In genomic region chr6:33431880-33432541, GRCh38 we compare ENCODE assay signal across 1 cellular context.
TF ChIP-seq lines count a peak whose summit lies in the region.

No MANE protein-coding gene starts in this region.

TF ChIP-seq in HCT116, 20 proteins besides CTCF, POLR2A, EP300 and RAD21:
- TF ChIP-seq POLR2AphosphoS5 (IDR thresholded peaks at IDR 0.05; ENCODE audit: low read depth, low read length): no peak
- TF ChIP-seq, protein P1, sequence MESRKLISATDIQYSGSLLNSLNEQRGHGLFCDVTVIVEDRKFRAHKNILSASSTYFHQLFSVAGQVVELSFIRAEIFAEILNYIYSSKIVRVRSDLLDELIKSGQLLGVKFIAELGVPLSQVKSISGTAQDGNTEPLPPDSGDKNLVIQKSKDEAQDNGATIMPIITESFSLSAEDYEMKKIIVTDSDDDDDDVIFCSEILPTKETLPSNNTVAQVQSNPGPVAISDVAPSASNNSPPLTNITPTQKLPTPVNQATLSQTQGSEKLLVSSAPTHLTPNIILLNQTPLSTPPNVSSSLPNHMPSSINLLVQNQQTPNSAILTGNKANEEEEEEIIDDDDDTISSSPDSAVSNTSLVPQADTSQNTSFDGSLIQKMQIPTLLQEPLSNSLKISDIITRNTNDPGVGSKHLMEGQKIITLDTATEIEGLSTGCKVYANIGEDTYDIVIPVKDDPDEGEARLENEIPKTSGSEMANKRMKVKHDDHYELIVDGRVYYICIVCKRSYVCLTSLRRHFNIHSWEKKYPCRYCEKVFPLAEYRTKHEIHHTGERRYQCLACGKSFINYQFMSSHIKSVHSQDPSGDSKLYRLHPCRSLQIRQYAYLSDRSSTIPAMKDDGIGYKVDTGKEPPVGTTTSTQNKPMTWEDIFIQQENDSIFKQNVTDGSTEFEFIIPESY (IDR thresholded peaks at IDR 0.05; ENCODE audit: extremely low read depth, insufficient replicate concordance, low read length): no peak
